ENCODE assay signal across 23 cellular contexts in genomic region chr2:10551496-10551895, GRCh38.
"Had no signal": no experiment of that assay in that cellular context is flagged by ENCODE, and none has a peak within 500 bp of the region (broad histone marks: within the 10 kb centered on the region; RNA-seq: fewer than 3 reads in every experiment).

No MANE protein-coding gene starts in this region.

- DNase-seq: IMR-90, Kasumi-1, MM.1S, NCI-H1092 treated with DMSO at 0.1 percent for 48 hours, NCI-H1436, NCI-H187, NCI-H2029, NCI-H2081 treated with DMSO at 0.1 percent for 48 hours, NCI-H2171, NCI-H226, NCI-H446, NCI-H510A, NCI-H524 treated with DMSO at 0.1 percent for 48 hours, NCI-H69, NCI-H774, Right ventricle myocardium superior, RPMI8226, SIG-M5 had no signal

- H3K9me3 ChIP-seq: SJSA1 had no signal

- FAIRE-seq: HepG2, RCC 7860 had no signal

- H3K4me3 ChIP-seq: SJSA1, SK-N-MC had no signal

- H3K9ac ChIP-seq: KMS-11 had no signal

- H3K4me1 ChIP-seq: SJSA1 had no signal

- H3K27ac ChIP-seq: KMS-11, SJSA1, SK-N-MC had no signal

- H3K4me2 ChIP-seq: KMS-11 had no signal

- H3K36me3 ChIP-seq: SJSA1 had no signal
